Comparison of ENCODE assay signal across 22 cellular contexts in the genomic region with DNA sequence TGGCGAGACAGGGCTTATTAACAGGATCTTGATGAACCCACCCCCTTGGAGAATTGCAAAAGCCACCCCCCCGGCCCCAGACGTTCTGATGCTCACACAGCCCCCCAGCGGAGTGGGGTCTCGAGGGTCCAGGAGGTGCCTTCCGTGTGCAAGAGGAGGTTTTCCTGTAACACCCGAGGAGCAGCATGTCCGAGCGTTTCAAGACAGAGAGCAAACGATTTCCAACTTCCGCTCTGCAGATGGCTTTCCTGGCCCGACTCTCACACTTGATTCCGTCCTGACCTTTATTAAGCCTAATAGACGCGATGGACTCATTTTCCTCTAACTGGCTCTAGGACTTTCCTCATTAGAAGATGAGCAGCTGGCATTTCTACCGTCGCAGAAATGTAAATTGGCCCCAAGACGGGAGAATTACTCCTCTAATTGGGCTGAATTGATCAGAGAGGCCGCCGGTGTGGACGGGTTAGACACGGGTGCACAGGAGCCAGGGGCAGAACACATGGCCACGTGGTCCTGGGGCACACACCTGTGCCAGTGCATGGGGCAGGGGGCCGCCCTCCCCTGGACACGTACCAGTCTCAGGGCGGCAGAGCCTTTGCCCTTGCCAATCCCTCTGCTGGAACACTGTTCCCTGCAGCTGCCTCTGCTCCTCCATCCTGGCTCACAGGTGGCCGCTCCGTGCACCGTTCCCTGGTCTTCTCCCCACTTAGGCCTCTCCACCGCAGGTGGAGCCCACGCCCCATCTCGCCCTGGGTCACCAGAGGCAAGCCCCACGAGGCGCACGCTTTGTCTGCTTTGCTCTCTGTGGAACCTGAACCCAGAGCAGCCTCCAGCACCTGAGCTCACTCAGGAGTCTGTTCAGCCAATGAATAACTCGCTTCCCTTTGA.
"Had no signal": no experiment of that assay in that cellular context is flagged by ENCODE, and none has a peak within 500 bp of the region (broad histone marks: within the 10 kb centered on the region; RNA-seq: fewer than 3 reads in every experiment).

No MANE protein-coding gene starts in this region.

- H3K36me3 ChIP-seq: ascending aorta had no signal

- H3K27ac ChIP-seq: ascending aorta, body of pancreas had no signal

- H3K4me3 ChIP-seq: ascending aorta, body of pancreas had no signal

- H3K4me1 ChIP-seq: ascending aorta, body of pancreas had no signal

- H3K9me3 ChIP-seq: ascending aorta, body of pancreas had no signal

- DNase-seq: activated CD4-positive, alpha-beta T cell treated with anti-CD3 and anti-CD28 coated beads for 48 hours; activated CD4-positive, alpha-beta T cell treated with anti-CD3 and anti-CD28 coated beads, Interleukin-2, amount 50 U/mL, for 48 hours; activated CD4-positive, CD25-positive, alpha-beta regulatory T cell treated with anti-CD3 and anti-CD28 coated beads, Interleukin-2, amount 50 U/mL, for 72 hours; activated CD8-positive, alpha-beta memory T cell treated with anti-CD3 and anti-CD28 coated beads, Interleukin-2, amount 10 ng/mL, durations not matched to agents 7 days and 5 days; activated effector memory CD4-positive, alpha-beta T cell treated with Interleukin-2 at 50 U/mL for 16 hours; activated naive CD4-positive, alpha-beta T cell; activated T-cell treated with anti-CD3 and anti-CD28 coated beads, Interleukin-2, amount 50 U/mL, for 24 hours; body of pancreas; Kasumi-1; KBM-7; NCI-H1105 treated with DMSO at 0.1 percent for 48 hours; NCI-H1436 treated with DMSO at 0.1 percent for 48 hours; NCI-H187; NCI-H2081; NCI-H510A treated with DMSO at 0.1 percent for 48 hours; NCI-H69; NK-92 treated with Interleukin-12 subunit alpha and Interleukin-12 subunit beta, amount 100 ng/mL, for 24 hours; OCI-M1; SHP77 treated with DMSO at 0.1 percent for 48 hours; T-helper 9 cell had no signal

- ATAC-seq: activated CD8-positive, alpha-beta memory T cell treated with anti-CD3 and anti-CD28 coated beads, Interleukin-2, amount 10 ng/mL, durations not matched to agents 7 days and 5 days; body of pancreas; WTC11 had no signal
